In the genomic region with DNA sequence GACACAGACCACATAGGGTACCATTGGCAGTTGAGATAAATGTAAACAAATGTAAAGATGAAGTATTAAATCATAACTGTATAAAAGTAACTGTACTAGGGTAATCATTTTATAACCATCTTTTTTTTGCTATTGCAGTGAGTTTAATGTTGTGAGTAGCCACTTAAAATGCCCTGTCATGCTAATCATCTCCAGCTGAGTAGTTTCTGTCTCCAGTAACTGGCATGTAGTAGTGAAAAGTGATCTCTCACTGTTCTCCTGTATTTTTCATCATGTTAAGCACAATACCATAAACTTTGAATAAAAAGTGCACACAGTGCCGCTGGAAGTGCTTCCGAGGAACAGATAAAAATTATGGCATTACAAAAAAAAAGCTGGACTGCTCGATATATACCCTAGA, we compare ENCODE assay signal across 33 cellular contexts. TPM values are rescaled to one million over a fixed set of nuclear protein-coding genes. Genes with fewer than 3 reads are reported as not detected.
"Had no signal": no experiment of that assay in that cellular context is flagged by ENCODE, and none has a peak within 500 bp of the region (broad histone marks: within the 10 kb centered on the region; RNA-seq: fewer than 3 reads in every experiment).

No MANE protein-coding gene starts in this region.

- H3K4me3 ChIP-seq: ascending aorta, breast epithelium, cardiac muscle cell, coronary artery, dorsolateral prefrontal cortex, esophagus muscularis mucosa, gastroesophageal sphincter, heart right ventricle, hepatocyte had no signal

- ATAC-seq: activated naive CD4-positive, alpha-beta T cell treated with anti-CD3 and anti-CD28 coated beads, Interleukin-2, amount 50 U/mL, for 72 hours; activated T-cell treated with anti-CD3 and anti-CD28 coated beads, Interleukin-2, amount 50 U/mL, for 72 hours; effector memory CD8-positive, alpha-beta T cell; gastroesophageal sphincter; heart right ventricle; T-helper 17 cell had no signal

- H3K27ac ChIP-seq: ascending aorta, breast epithelium, cardiac muscle cell, coronary artery, dorsolateral prefrontal cortex, esophagus muscularis mucosa, gastroesophageal sphincter, heart right ventricle, hepatocyte, WERI-Rb-1 had no signal

- H3K4me1 ChIP-seq: ascending aorta, breast epithelium, esophagus muscularis mucosa, gastroesophageal sphincter, heart right ventricle had no signal

- H3K36me3 ChIP-seq: ascending aorta, breast epithelium, cardiac muscle cell, esophagus muscularis mucosa, gastroesophageal sphincter, heart right ventricle, WERI-Rb-1 had no signal

- H2AFZ ChIP-seq: hepatocyte had no signal

- DNase-seq: activated CD4-positive, alpha-beta memory T cell treated with anti-CD3 and anti-CD28 coated beads, Interleukin-2, amount 10 ng/mL, durations not matched to agents 7 days and 5 days; activated CD4-positive, alpha-beta T cell treated with anti-CD3 and anti-CD28 coated beads for 4 hours; activated CD4-positive, alpha-beta T cell treated with anti-CD3 and anti-CD28 coated beads, Interleukin-2, amount 10 ng/mL, durations not matched to agents 7 days and 5 days; activated CD4-positive, alpha-beta T cell treated with anti-CD3 and anti-CD28 coated beads, Interleukin-2, amount 50 U/mL, for 4 hours; activated CD4-positive, CD25-positive, alpha-beta regulatory T cell; activated CD4-positive, CD25-positive, alpha-beta regulatory T cell treated with anti-CD3 and anti-CD28 coated beads, Interleukin-2, amount 50 U/mL, for 72 hours; activated CD8-positive, alpha-beta memory T cell treated with anti-CD3 and anti-CD28 coated beads, Interleukin-2, amount 50 U/mL, for 48 hours; activated gamma-delta T cell; activated naive CD4-positive, alpha-beta T cell; activated naive CD4-positive, alpha-beta T cell treated with anti-CD3 and anti-CD28 coated beads, Interleukin-2, amount 10 ng/mL, durations not matched to agents 7 days and 5 days; activated naive CD8-positive, alpha-beta T cell treated with anti-CD3 and anti-CD28 coated beads, Interleukin-2, amount 10 ng/mL, durations not matched to agents 7 days and 5 days; activated T-cell treated with anti-CD3 and anti-CD28 coated beads for 4 hours; activated T-cell treated with anti-CD3 and anti-CD28 coated beads, Interleukin-2, amount 50 U/mL, for 24 hours; activated T-cell treated with anti-CD3 and anti-CD28 coated beads, Interleukin-2, amount 50 U/mL, for 72 hours; dorsolateral prefrontal cortex; effector memory CD8-positive, alpha-beta T cell; erythroblast; foreskin melanocyte; heart right ventricle; T-helper 17 cell; T1000; WERI-Rb-1 had no signal

- H3K79me2 ChIP-seq: hepatocyte had no signal

- H3K4me2 ChIP-seq: hepatocyte had no signal

- H3K27me3 ChIP-seq: ascending aorta, breast epithelium, cardiac muscle cell, esophagus muscularis mucosa, gastroesophageal sphincter, heart right ventricle, hepatocyte had no signal

- H3K9me3 ChIP-seq: ascending aorta, breast epithelium, esophagus muscularis mucosa, gastroesophageal sphincter, heart right ventricle had no signal

RNA-seq across cellular contexts. Expression of gene OPRM1, which starts 45.0 kb away (rescaled TPM):
- total RNA-seq: activated CD4-positive, alpha-beta memory T cell treated with anti-CD3 and anti-CD28 coated beads, Interleukin-2, amount 10 ng/mL, durations not matched to agents 7 days and 5 days; activated CD4-positive, alpha-beta T cell treated with anti-CD3 and anti-CD28 coated beads, Interleukin-2, amount 10 ng/mL, durations not matched to agents 7 days and 5 days; activated naive CD4-positive, alpha-beta T cell treated with anti-CD3 and anti-CD28 coated beads, Interleukin-2, amount 50 U/mL, for 72 hours; activated naive CD8-positive, alpha-beta T cell treated with anti-CD3 and anti-CD28 coated beads, Interleukin-2, amount 10 ng/mL, durations not matched to agents 7 days and 5 days; activated T-cell treated with anti-CD3 and anti-CD28 coated beads, Interleukin-2, amount 50 U/mL, for 72 hours; ascending aorta; breast epithelium; cardiac muscle cell; fibroblast of lung; fibroblast of villous mesenchyme; glomerular endothelial cell; heart right ventricle; hepatocyte; T-helper 17 cell had no signal
